20 cellular contexts compared by ENCODE assay signal in genomic region chr14:30876692-30877091, GRCh38. TPM values are rescaled to one million over a fixed set of nuclear protein-coding genes. Genes with fewer than 3 reads are reported as not detected.
DNase-seq lines count a peak whose midpoint lies in the region; ATAC-seq and TF ChIP-seq lines count a peak whose summit lies in the region.
"Had no signal": no experiment of that assay in that cellular context is flagged by ENCODE, and none has a peak within 500 bp of the region (broad histone marks: within the 10 kb centered on the region; RNA-seq: fewer than 3 reads in every experiment).

No MANE protein-coding gene starts in this region.

- no peak overlapping the region for H3K18ac ChIP-seq in IMR-90 (ENCODE audit: low read depth, low read length)

- no peaks in the 10 kb centered on the region for H3K9me3 Mint-ChIP-seq in type B pancreatic cell
- H3K9me3 Mint-ChIP-seq: CD8-positive, alpha-beta memory T cell had no signal

- ATAC-seq in IMR-90 (ENCODE audit: low read depth), result no peak
- ATAC-seq: A549 had no signal

- H3K4me3 Mint-ChIP-seq in type B pancreatic cell, result no peak overlapping the region

- CTCF ChIA-PET in IMR-90 (lab: Yijun Ruan, JAX), result no interaction called here

- no peak overlapping the region for H3K27ac ChIP-seq in BLaER1
- no peak overlapping the region for H3K27ac ChIP-seq in IMR-90 (ENCODE audit: insufficient read depth, low read length)
- no peak overlapping the region for H3K27ac ChIP-seq in OCI-LY1 (ENCODE audit: low read depth, low read length, poor library complexity, severe bottlenecking)
- no peak overlapping the region for H3K27ac ChIP-seq in colonic mucosa
- H3K27ac ChIP-seq: A549, GM23248 had no signal

- peaks cover 51% of the 10 kb centered on the region for H3K27me3 Mint-ChIP-seq in type B pancreatic cell

- H3K27me3 ChIP-seq in BLaER1 (no peaks in the 10 kb centered on the region), IMR-90 (ENCODE audit: control insufficient read depth, insufficient read depth, low read length) (peaks cover 55% of the 10 kb centered on the region), OCI-LY1 (ENCODE audit: insufficient read depth, low read length) (no peaks in the 10 kb centered on the region), colonic mucosa (peaks cover 21% of the 10 kb centered on the region)

- H3F3A ChIP-seq in OCI-LY1 (ENCODE audit: insufficient read depth, low read length), result no peaks in the 10 kb centered on the region

- H3K9me2 ChIP-seq in OCI-LY1 (ENCODE audit: low read depth, low read length), result no peaks in the 10 kb centered on the region

- no peak overlapping the region for H3K4me3 ChIP-seq in BLaER1
- no peak overlapping the region for H3K4me3 ChIP-seq in IMR-90 (ENCODE audit: insufficient read depth, low read depth, low read length)
- H3K4me3 ChIP-seq in OCI-LY1 (ENCODE audit: low read depth, low read length, poor library complexity, severe bottlenecking), result peak overlapping the region; percentile 79
- no peak overlapping the region for H3K4me3 ChIP-seq in colonic mucosa
- no peak overlapping the region for H3K4me3 ChIP-seq in foreskin fibroblast (ENCODE audit: low read depth in 1 of 2, low read length in 2 of 2)
- H3K4me3 ChIP-seq: A549, GM23248, HAP-1 had no signal

- H3K4me2 ChIP-seq in BLaER1, result peak overlapping the region; percentile 94; the same call in 1 of the 2 replicates
- H3K4me2 ChIP-seq in IMR-90 (ENCODE audit: low read depth, low read length), result no peak overlapping the region
- peak overlapping the region; percentile 78 for H3K4me2 ChIP-seq in OCI-LY1 (ENCODE audit: low read length)
- H3K4me2 ChIP-seq: A549 had no signal

- no TSS peak for BruUV-seq in IMR-90 (replicated peaks; lab: Mats Ljungman, UMichigan)

- in situ Hi-C loops in IMR-90 (cut with MboI; ENCODE audit: low sequenced_read_pairs), result no loop called here

- intact Hi-C loops in IMR-90 (cut with micrococcal nuclease) (no loop called here), colonic mucosa (cut with DNase I) (no loop called here)

- no peaks in the 10 kb centered on the region for H3K9me1 ChIP-seq in IMR-90 (ENCODE audit: insufficient read depth, low read length)

- no peak for TF ChIP-seq RAD21 in IMR-90 (IDR thresholded peaks at IDR 0.05; ENCODE audit: low read length)

- H4K20me1 ChIP-seq in BLaER1 (no peaks in the 10 kb centered on the region; the same call in 1 of the 2 replicates), IMR-90 (ENCODE audit: insufficient read depth, low read length) (no peaks in the 10 kb centered on the region), OCI-LY1 (ENCODE audit: insufficient read depth, low read length) (no peaks in the 10 kb centered on the region)

- H3K36me3 ChIP-seq in BLaER1 (peaks cover 41% of the 10 kb centered on the region), IMR-90 (ENCODE audit: control insufficient read depth, insufficient read depth, low read length) (no peaks in the 10 kb centered on the region), OCI-LY1 (ENCODE audit: insufficient read depth, low read length) (peaks cover 37% of the 10 kb centered on the region), colonic mucosa (no peaks in the 10 kb centered on the region)
- H3K36me3 ChIP-seq: HAP-1 had no signal

- no peak overlapping the region for H2AFZ ChIP-seq in IMR-90 (replicated peaks; ENCODE audit: low read length, poor library complexity)
- H2AFZ ChIP-seq in OCI-LY1 (ENCODE audit: low read length), result no peak overlapping the region
- H2AFZ ChIP-seq: GM23248 had no signal

- peaks cover 3% of the 10 kb centered on the region; the same call in 1 of the 2 replicates for H3K79me2 ChIP-seq in OCI-LY1 (ENCODE audit: insufficient read depth, low read length)

- no peak overlapping the region for H2BK120ac ChIP-seq in IMR-90 (ENCODE audit: low read depth, low read length)

- H3K4ac ChIP-seq in IMR-90 (ENCODE audit: low read depth, low read length), result no peak overlapping the region

- H2AK9ac ChIP-seq in IMR-90 (replicated peaks; ENCODE audit: low read depth, low read length, poor library complexity), result no peak overlapping the region

- no peak overlapping the region for H3K56ac ChIP-seq in IMR-90 (ENCODE audit: extremely low read depth, insufficient read depth, low read length)

- no peak overlapping the region for H2BK5ac ChIP-seq in IMR-90 (ENCODE audit: low read depth, low read length, poor library complexity, severe bottlenecking)

- H2AK5ac ChIP-seq in IMR-90 (ENCODE audit: low read depth, low read length), result no peak overlapping the region

- H3K79me1 ChIP-seq in IMR-90 (ENCODE audit: low read depth in 1 of 2, low read length in 2 of 2), result no peaks in the 10 kb centered on the region

- WGBS in IMR-90 (ENCODE audit: extremely low coverage in 2 of 2, insufficient read length in 1 of 2), 2 experiments, result no CpG with 5 or more reads among the region's 4 CpGs

- no peak overlapping the region for H4K5ac ChIP-seq in IMR-90 (ENCODE audit: low read depth, low read length)

- H3K9ac ChIP-seq in BLaER1 (no peak overlapping the region), IMR-90 (ENCODE audit: low read depth, low read length) (no peak overlapping the region), OCI-LY1 (ENCODE audit: low read length) (no peak overlapping the region), colonic mucosa (ENCODE audit: low read depth in 2 of 2, low read length in 2 of 2) (no peak overlapping the region)
- H3K9ac ChIP-seq: GM23248 had no signal

- H3K27ac Mint-ChIP-seq in type B pancreatic cell, result no peak overlapping the region
- H3K27ac Mint-ChIP-seq: CD8-positive, alpha-beta memory T cell had no signal

- no peak overlapping the region for H4K8ac ChIP-seq in IMR-90 (ENCODE audit: low read depth in 2 of 2, low read length in 2 of 2)

- H3K23ac ChIP-seq in IMR-90 (ENCODE audit: low read depth, low read length), result no peak overlapping the region

- H2BK20ac ChIP-seq in IMR-90 (ENCODE audit: low read depth, low read length), result no peak overlapping the region

- no peaks in the 10 kb centered on the region for H3K36me3 Mint-ChIP-seq in type B pancreatic cell
- H3K36me3 Mint-ChIP-seq: CD8-positive, alpha-beta memory T cell had no signal

- no peak overlapping the region for H2BK15ac ChIP-seq in IMR-90 (ENCODE audit: low read depth, low read length)

- no peak for DNase-seq in IMR-90
- DNase-seq in left kidney (ENCODE audit: low read depth, low spot score), result peak; percentile 10
- DNase-seq in colonic mucosa, result no peak
- no peak for DNase-seq in type B pancreatic cell (ENCODE audit: extremely low spot score, unreplicated experiment)
- DNase-seq in foreskin fibroblast, result no peak
- DNase-seq: C1 segment of cervical spinal cord; CD8-positive, alpha-beta memory T cell; DMS79; GM23248; NCI-H1048; NCI-H1436 treated with DMSO at 0.1 percent for 48 hours; NCI-H2029; NCI-H748 treated with DMSO at 0.1 percent for 48 hours; NK-92 treated with Interleukin-12 subunit alpha and Interleukin-12 subunit beta, amount 100 ng/mL, for 24 hours; OCI-M1; Right ventricle myocardium superior had no signal

- H3K4me1 Mint-ChIP-seq in type B pancreatic cell (ENCODE audit: unreplicated experiment), result peaks cover 9% of the 10 kb centered on the region

- no peak overlapping the region for H3K14ac ChIP-seq in IMR-90 (replicated peaks; ENCODE audit: low read depth, low read length)

- no peaks in the 10 kb centered on the region for H3K9me3 ChIP-seq in BLaER1
- H3K9me3 ChIP-seq in IMR-90 (ENCODE audit: control insufficient read depth, insufficient read depth, low read length), result no peaks in the 10 kb centered on the region
- H3K9me3 ChIP-seq in OCI-LY1 (ENCODE audit: low read length), result no peaks in the 10 kb centered on the region
- H3K9me3 ChIP-seq in colonic mucosa, result no peaks in the 10 kb centered on the region
- H3K9me3 ChIP-seq: A549, HAP-1 had no signal

- no peak overlapping the region for H4K91ac ChIP-seq in IMR-90 (ENCODE audit: insufficient read depth, low read depth, low read length)

- POLR2A ChIA-PET in IMR-90 (lab: Charles Lee; ENCODE audit: unreplicated experiment), result no interaction called here

- H3K4me1 ChIP-seq in BLaER1 (peaks cover 24% of the 10 kb centered on the region), IMR-90 (ENCODE audit: control insufficient read depth, insufficient read depth, low read length) (peaks cover 1% of the 10 kb centered on the region; the same call in 1 of the 2 replicates), OCI-LY1 (ENCODE audit: insufficient read depth, low read length, severe bottlenecking) (peaks cover 28% of the 10 kb centered on the region), colonic mucosa (peaks cover 5% of the 10 kb centered on the region)

- dilution Hi-C loops in IMR-90 (cut with HindIII; ENCODE audit: low sequenced_read_pairs, unreplicated experiment), result no loop called here

- TF ChIP-seq POLR2A in IMR-90 (IDR thresholded peaks at IDR 0.05; ENCODE audit: low read depth, low read length), result no peak

- TF ChIP-seq CTCF in IMR-90 (conservative IDR thresholded peaks at IDR 0.05; ENCODE audit: low read depth, low read length), result no peak
- TF ChIP-seq CTCF in OCI-LY1 (IDR thresholded peaks at IDR 0.05; ENCODE audit: low read length), result no peak
- TF ChIP-seq CTCF in colonic mucosa (IDR thresholded peaks at IDR 0.05), result no peak
- TF ChIP-seq CTCF in type B pancreatic cell (conservative IDR thresholded peaks at IDR 0.05), result no peak
- TF ChIP-seq CTCF in foreskin fibroblast (IDR thresholded peaks at IDR 0.05; ENCODE audit: low read depth, low read length), result no peak

TF ChIP-seq in IMR-90, 13 proteins besides CTCF, POLR2A, EP300 and RAD21:
- TF ChIP-seq CEBPB (IDR thresholded peaks at IDR 0.05; ENCODE audit: low read depth, low read length), result 0 out of 2 replicates have a peak, but pooled peaks have one; percentile 28
- no peak for TF ChIP-seq MXI1 (IDR thresholded peaks at IDR 0.05; ENCODE audit: borderline replicate concordance, low read depth, low read length)
TF ChIP-seq in IMR-90: peak in this region for 1.

RNA-seq across cellular contexts. Expression of gene COCH, which starts 2.3 kb away (rescaled TPM):
- 0.18 and 0.28 TPM in 2 replicates for total RNA-seq in IMR-90 (2012; rRNA removed)
- polyA plus RNA-seq in IMR-90 (2012; rRNA removed), result 0.10 and 0.17 TPM in 2 replicates
- 0.08 and 0.34 TPM in 2 replicates for polyA plus RNA-seq in IMR-90 (2012; cell fraction: cytosol; rRNA removed)
- polyA plus RNA-seq in IMR-90 (2012; cell fraction: nucleus; rRNA removed; ENCODE audit: low replicate concordance), result 0.03 and 0.16 TPM in 2 replicates
- total RNA-seq in colonic mucosa, result 1 to 10 TPM in 1 of 2 donors, under 1 TPM in 1; 0.91 to 2.4 TPM
- total RNA-seq in type B pancreatic cell (ENCODE audit: low replicate concordance), result 5.9 and 8.5 TPM in 2 replicates
- total RNA-seq: GM23248 had no signal
- polyA plus RNA-seq: GM23248 had no signal
